ENCODE assay signal across 9 cellular contexts in the genomic region with DNA sequence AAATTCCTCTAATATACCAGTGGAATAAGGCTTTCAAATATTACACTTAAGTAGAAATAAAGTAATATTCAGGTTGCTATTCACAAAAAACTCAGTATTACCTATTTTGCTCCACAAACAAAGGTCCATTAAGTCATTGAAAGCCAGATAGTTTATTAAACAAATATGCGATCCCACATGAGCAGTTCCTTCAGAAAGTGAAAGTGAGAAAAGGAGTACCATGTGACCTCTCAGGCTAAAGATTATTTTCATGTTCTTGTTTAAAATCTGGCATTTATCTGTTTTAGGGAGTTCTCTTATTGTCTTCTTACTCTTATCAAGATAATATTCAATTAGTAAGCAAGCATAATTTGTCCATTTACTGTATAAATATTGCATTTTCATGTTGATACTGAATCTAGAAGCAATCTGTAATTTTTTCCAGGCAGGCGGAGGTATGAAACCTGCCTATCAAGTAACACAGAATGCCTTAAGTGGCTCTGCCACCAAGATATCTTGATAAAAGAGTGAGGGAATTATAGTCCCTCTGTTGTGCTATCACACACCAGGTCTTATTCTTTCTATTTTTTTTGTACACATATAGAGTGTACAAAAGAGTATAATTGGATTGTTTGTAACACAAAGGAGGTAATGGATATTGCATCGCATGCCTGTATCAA. TPM values are rescaled to one million over a fixed set of nuclear protein-coding genes. Genes with fewer than 3 reads are reported as not detected.
DNase-seq lines count a peak whose midpoint lies in the region; ATAC-seq and TF ChIP-seq lines count a peak whose summit lies in the region.
"Had no signal": no experiment of that assay in that cellular context is flagged by ENCODE, and none has a peak within 500 bp of the region (broad histone marks: within the 10 kb centered on the region; RNA-seq: fewer than 3 reads in every experiment).

No MANE protein-coding gene starts in this region.

- ATAC-seq in activated naive CD4-positive, alpha-beta T cell treated with anti-CD3 and anti-CD28 coated beads, Interleukin-2, amount 50 U/mL, for 72 hours, result no peak
- ATAC-seq in IMR-90 (ENCODE audit: low read depth) (0 out of 2 replicates have a peak, but pooled peaks have one; percentile 44), Right ventricle myocardium inferior (no peak)

- H2BK15ac ChIP-seq in IMR-90 (ENCODE audit: low read depth, low read length), result no peak overlapping the region

- no peak overlapping the region for H4K8ac ChIP-seq in IMR-90 (ENCODE audit: low read depth in 2 of 2, low read length in 2 of 2)

- H3K18ac ChIP-seq in IMR-90 (ENCODE audit: low read depth, low read length), result no peak overlapping the region

- no peaks in the 10 kb centered on the region for H3K27me3 Mint-ChIP-seq in activated naive CD4-positive, alpha-beta T cell treated with anti-CD3 and anti-CD28 coated beads, Interleukin-2, amount 10 ng/mL, durations not matched to agents 7 days and 5 days

- no peak overlapping the region for H3K56ac ChIP-seq in IMR-90 (ENCODE audit: extremely low read depth, insufficient read depth, low read length)

- H3K9me3 Mint-ChIP-seq in activated naive CD4-positive, alpha-beta T cell treated with anti-CD3 and anti-CD28 coated beads, Interleukin-2, amount 10 ng/mL, durations not matched to agents 7 days and 5 days, result no peaks in the 10 kb centered on the region
- H3K9me3 Mint-ChIP-seq in activated naive CD4-positive, alpha-beta T cell treated with anti-CD3 and anti-CD28 coated beads, Interleukin-2, amount 50 U/mL, for 72 hours, result no peaks in the 10 kb centered on the region

- POLR2A ChIA-PET in IMR-90 (lab: Charles Lee; ENCODE audit: unreplicated experiment), result no interaction called here

- no peak overlapping the region for H3K4ac ChIP-seq in IMR-90 (ENCODE audit: low read depth, low read length)

- H3K27ac ChIP-seq in IMR-90 (ENCODE audit: insufficient read depth, low read length) (no peak overlapping the region), thyroid gland (no peak overlapping the region)

- H3K4me3 ChIP-seq in IMR-90 (ENCODE audit: insufficient read depth, low read depth, low read length) (no peak overlapping the region; the same call in 1 of the 2 replicates), fibroblast of pulmonary artery (replicated peaks; ENCODE audit: low read depth, low read length) (no peak overlapping the region), thyroid gland (replicated peaks in 1 of 3) (peak overlapping the region in 2 of 3 donors; percentile 3 to 13)

- no peak overlapping the region for H2BK20ac ChIP-seq in IMR-90 (ENCODE audit: low read depth, low read length)

- no TSS peak for BruUV-seq in IMR-90 (replicated peaks; lab: Mats Ljungman, UMichigan)

- CTCF ChIA-PET in activated naive CD4-positive, alpha-beta T cell treated with anti-CD3 and anti-CD28 coated beads, Interleukin-2, amount 10 ng/mL, durations not matched to agents 7 days and 5 days (lab: Charles Lee), result no interaction called here
- CTCF ChIA-PET in IMR-90 (lab: Yijun Ruan, JAX), result no interaction called here

- intact Hi-C loops in IMR-90 (cut with micrococcal nuclease), result no loop called here
- intact Hi-C loops in thyroid gland (cut with DNase I), result no loop called here
- intact Hi-C loops in Right ventricle myocardium inferior (cut with DNase I), result no loop called here

- peaks cover 10% of the 10 kb centered on the region for H3K4me1 Mint-ChIP-seq in activated naive CD4-positive, alpha-beta T cell treated with anti-CD3 and anti-CD28 coated beads, Interleukin-2, amount 10 ng/mL, durations not matched to agents 7 days and 5 days

- H3K9me1 ChIP-seq in IMR-90 (ENCODE audit: insufficient read depth, low read length), result no peaks in the 10 kb centered on the region

- no peaks in the 10 kb centered on the region for H3K4me1 ChIP-seq in IMR-90 (ENCODE audit: control insufficient read depth, insufficient read depth, low read length)
- no peaks in the 10 kb centered on the region for H3K4me1 ChIP-seq in thyroid gland

- H3K79me1 ChIP-seq in IMR-90 (ENCODE audit: low read depth in 1 of 2, low read length in 2 of 2), result no peaks in the 10 kb centered on the region

- no peak overlapping the region for H3K9ac ChIP-seq in IMR-90 (ENCODE audit: low read depth, low read length)

- H2BK5ac ChIP-seq in IMR-90 (ENCODE audit: low read depth, low read length, poor library complexity, severe bottlenecking), result no peak overlapping the region

- H2BK120ac ChIP-seq in IMR-90 (ENCODE audit: low read depth, low read length), result no peak overlapping the region

- H2AFZ ChIP-seq in IMR-90 (replicated peaks; ENCODE audit: low read length, poor library complexity), result no peak overlapping the region

- H3K14ac ChIP-seq in IMR-90 (replicated peaks; ENCODE audit: low read depth, low read length), result no peak overlapping the region

- H3K23ac ChIP-seq in IMR-90 (ENCODE audit: low read depth, low read length), result no peak overlapping the region

- TF ChIP-seq CTCF in IMR-90 (conservative IDR thresholded peaks at IDR 0.05; ENCODE audit: low read depth, low read length) (no peak), fibroblast of pulmonary artery (IDR thresholded peaks at IDR 0.05; ENCODE audit: low read length, missing control alignments) (no peak), thyroid gland (IDR thresholded peaks at IDR 0.05) (no peak)

- H3K9me3 ChIP-seq in IMR-90 (ENCODE audit: control insufficient read depth, insufficient read depth, low read length), result no peaks in the 10 kb centered on the region
- H3K9me3 ChIP-seq in thyroid gland, result no peaks in the 10 kb centered on the region

- no peak overlapping the region for H2AK9ac ChIP-seq in IMR-90 (replicated peaks; ENCODE audit: low read depth, low read length, poor library complexity)

- H2AK5ac ChIP-seq in IMR-90 (ENCODE audit: low read depth, low read length), result no peak overlapping the region

- H4K5ac ChIP-seq in IMR-90 (ENCODE audit: low read depth, low read length), result no peak overlapping the region; the same call in 1 of the 2 replicates

- dilution Hi-C loops in IMR-90 (cut with HindIII; ENCODE audit: low sequenced_read_pairs, unreplicated experiment), result no loop called here

- H4K20me1 ChIP-seq in IMR-90 (ENCODE audit: insufficient read depth, low read length), result no peaks in the 10 kb centered on the region

- no peaks in the 10 kb centered on the region for H3K36me3 Mint-ChIP-seq in activated naive CD4-positive, alpha-beta T cell treated with anti-CD3 and anti-CD28 coated beads, Interleukin-2, amount 10 ng/mL, durations not matched to agents 7 days and 5 days
- no peaks in the 10 kb centered on the region for H3K36me3 Mint-ChIP-seq in activated naive CD4-positive, alpha-beta T cell treated with anti-CD3 and anti-CD28 coated beads, Interleukin-2, amount 50 U/mL, for 72 hours

- TF ChIP-seq POLR2A in IMR-90 (IDR thresholded peaks at IDR 0.05; ENCODE audit: low read depth, low read length), result no peak
- TF ChIP-seq POLR2A in thyroid gland (IDR thresholded peaks at IDR 0.05), result no peak

- H4K91ac ChIP-seq in IMR-90 (ENCODE audit: insufficient read depth, low read depth, low read length), result no peak overlapping the region

- H3K27ac Mint-ChIP-seq in activated naive CD4-positive, alpha-beta T cell treated with anti-CD3 and anti-CD28 coated beads, Interleukin-2, amount 10 ng/mL, durations not matched to agents 7 days and 5 days, result no peak overlapping the region
- H3K27ac Mint-ChIP-seq in activated naive CD4-positive, alpha-beta T cell treated with anti-CD3 and anti-CD28 coated beads, Interleukin-2, amount 50 U/mL, for 72 hours, result no peak overlapping the region

- H3K36me3 ChIP-seq in IMR-90 (ENCODE audit: control insufficient read depth, insufficient read depth, low read length), result no peaks in the 10 kb centered on the region
- H3K36me3 ChIP-seq in thyroid gland, result no peaks in the 10 kb centered on the region

- peak overlapping the region; percentile 20 for H3K4me2 ChIP-seq in IMR-90 (ENCODE audit: low read depth, low read length)

- no peak for TF ChIP-seq RAD21 in IMR-90 (IDR thresholded peaks at IDR 0.05; ENCODE audit: low read length)

- WGBS in IMR-90 (ENCODE audit: extremely low coverage in 2 of 2, insufficient read length in 1 of 2), 2 experiments, result no CpG with 5 or more reads among the region's 3 CpGs
- 74 to 75% methylated on average over 3 of the region's 3 CpGs for WGBS in thyroid gland, 2 donors

- H3K27me3 ChIP-seq in IMR-90 (ENCODE audit: control insufficient read depth, insufficient read depth, low read length), result no peaks in the 10 kb centered on the region
- no peaks in the 10 kb centered on the region for H3K27me3 ChIP-seq in thyroid gland

- H3K4me3 Mint-ChIP-seq in activated naive CD4-positive, alpha-beta T cell treated with anti-CD3 and anti-CD28 coated beads, Interleukin-2, amount 10 ng/mL, durations not matched to agents 7 days and 5 days, result peak overlapping the region; percentile 4
- H3K4me3 Mint-ChIP-seq: neural crest cell had no signal

- DNase-seq in activated naive CD4-positive, alpha-beta T cell treated with anti-CD3 and anti-CD28 coated beads, Interleukin-2, amount 10 ng/mL, durations not matched to agents 7 days and 5 days, result no peak
- no peak for DNase-seq in activated naive CD4-positive, alpha-beta T cell treated with anti-CD3 and anti-CD28 coated beads, Interleukin-2, amount 50 U/mL, for 72 hours (ENCODE audit: low spot score in 2 of 2)
- DNase-seq in IMR-90 (peak; percentile 2), fibroblast of pulmonary artery (ENCODE audit: low read depth) (peak; percentile 29), thyroid gland (no peak), islet precursor cell (no peak), amniotic stem cell (lab: John Stamatoyannopoulos, UW) (no peak), Right ventricle myocardium inferior (ENCODE audit: missing footprints) (no peak)

- in situ Hi-C loops in IMR-90 (cut with MboI; ENCODE audit: low sequenced_read_pairs), result no loop called here

TF ChIP-seq in IMR-90, 13 proteins besides CTCF, POLR2A, EP300 and RAD21 (continues in another document):
- TF ChIP-seq RFX5 (IDR thresholded peaks at IDR 0.05; ENCODE audit: low read depth, low read length) (no peak), SMC3 (IDR thresholded peaks at IDR 0.05; ENCODE audit: low read depth, low read length) (no peak), BHLHE40 (IDR thresholded peaks at IDR 0.05; ENCODE audit: low read depth, low read length) (no peak)
- TF ChIP-seq, protein P1, sequence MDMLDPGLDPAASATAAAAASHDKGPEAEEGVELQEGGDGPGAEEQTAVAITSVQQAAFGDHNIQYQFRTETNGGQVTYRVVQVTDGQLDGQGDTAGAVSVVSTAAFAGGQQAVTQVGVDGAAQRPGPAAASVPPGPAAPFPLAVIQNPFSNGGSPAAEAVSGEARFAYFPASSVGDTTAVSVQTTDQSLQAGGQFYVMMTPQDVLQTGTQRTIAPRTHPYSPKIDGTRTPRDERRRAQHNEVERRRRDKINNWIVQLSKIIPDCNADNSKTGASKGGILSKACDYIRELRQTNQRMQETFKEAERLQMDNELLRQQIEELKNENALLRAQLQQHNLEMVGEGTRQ (IDR thresholded peaks at IDR 0.05; ENCODE audit: low read depth, low read length), result no peak; the same call in 1 of the 2 replicates

RNA-seq across cellular contexts. Expression of a gene that starts 20.1 kb away (rescaled TPM):
- not detected for total RNA-seq in activated naive CD4-positive, alpha-beta T cell treated with anti-CD3 and anti-CD28 coated beads, Interleukin-2, amount 50 U/mL, for 72 hours
- total RNA-seq in IMR-90 (2012; rRNA removed), result not detected in 2 replicates
- polyA plus RNA-seq in IMR-90 (2012; rRNA removed), result not detected in 2 replicates
- not detected in 2 replicates for polyA plus RNA-seq in IMR-90 (2012; cell fraction: cytosol; rRNA removed)
- not detected in 2 replicates for polyA plus RNA-seq in IMR-90 (2012; cell fraction: nucleus; rRNA removed; ENCODE audit: low replicate concordance)
- total RNA-seq in thyroid gland, result not detected
- not detected for total RNA-seq in Right ventricle myocardium inferior
- total RNA-seq: neural crest cell had no signal

Comparison
In these comparisons a context has a peak if more than half of its experiments do, and no peak if none do; other contexts are left out.
1. DNase-seq: peak in IMR-90 (single experiment) and fibroblast of pulmonary artery (single experiment); none in activated naive CD4-positive, alpha-beta T cell treated with anti-CD3 and anti-CD28 coated beads, Interleukin-2, amount 10 ng/mL, durations not matched to agents 7 days and 5 days (single experiment), activated naive CD4-positive, alpha-beta T cell treated with anti-CD3 and anti-CD28 coated beads, Interleukin-2, amount 50 U/mL, for 72 hours (0 of 2), thyroid gland (0 of 2), islet precursor cell (single experiment), amniotic stem cell (single experiment) and Right ventricle myocardium inferior (single experiment).
2. H3K4me3 ChIP-seq: peak in thyroid gland (2 of 3); none in IMR-90 (single experiment) and fibroblast of pulmonary artery (single experiment).